Comparison of ENCODE assay signal across 16 cellular contexts in the genomic region with DNA sequence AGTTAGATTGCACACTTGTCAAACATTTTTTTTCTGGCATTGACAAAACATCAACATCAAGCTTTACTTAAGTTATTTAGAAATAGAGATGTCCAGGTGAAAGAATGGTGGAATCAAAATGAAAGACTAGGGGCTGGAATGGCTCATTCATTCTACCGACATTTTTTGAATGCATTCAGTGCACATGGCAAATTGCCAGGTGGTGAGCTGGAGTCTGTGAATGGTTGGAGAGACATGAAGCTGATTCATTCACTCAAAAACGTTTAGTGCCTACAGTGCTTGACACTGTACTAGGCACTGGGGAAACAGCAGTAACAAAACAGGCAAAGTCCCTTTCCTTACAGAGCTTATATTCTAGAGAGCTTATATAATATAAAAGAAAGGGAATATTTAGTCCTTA.
"Had no signal": no experiment of that assay in that cellular context is flagged by ENCODE, and none has a peak within 500 bp of the region (broad histone marks: within the 10 kb centered on the region; RNA-seq: fewer than 3 reads in every experiment).

No MANE protein-coding gene starts in this region.

- H3K27me3 ChIP-seq: ascending aorta had no signal

- H3K9me3 ChIP-seq: ascending aorta had no signal

- DNase-seq: activated CD8-positive, alpha-beta memory T cell treated with anti-CD3 and anti-CD28 coated beads, Interleukin-2, amount 10 ng/mL, durations not matched to agents 7 days and 5 days; activated naive CD8-positive, alpha-beta T cell treated with anti-CD3 and anti-CD28 coated beads, Interleukin-2, amount 10 ng/mL, durations not matched to agents 7 days and 5 days; activated T-cell treated with anti-CD3 and anti-CD28 coated beads, Interleukin-2, amount 50 U/mL, for 48 hours; immature natural killer cell; left colon; midbrain; naive B cell; retina; stimulated activated CD4-positive, alpha-beta T cell treated with anti-CD3 and anti-CD28 coated beads, Interleukin-15, amount 100 ng/mL, for 24 hours; stimulated activated CD4-positive, alpha-beta T cell treated with anti-CD3 and anti-CD28 coated beads, Interleukin-4, amount 100 ng/mL, for 24 hours had no signal

- H3K9me3 Mint-ChIP-seq: central memory CD8-positive, alpha-beta T cell; dendritic cell treated with granulocyte-macrophage colony-stimulating factor and Interleukin-4, amounts not matched to agents 40 ng/mL and 50 ng/mL, for 4 days; immature natural killer cell had no signal

- H3K4me1 ChIP-seq: ascending aorta, parathyroid adenoma had no signal

- H3K4me3 Mint-ChIP-seq: activated CD8-positive, alpha-beta memory T cell treated with anti-CD3 and anti-CD28 coated beads, Interleukin-2, amount 10 ng/mL, durations not matched to agents 7 days and 5 days; activated naive CD8-positive, alpha-beta T cell treated with anti-CD3 and anti-CD28 coated beads, Interleukin-2, amount 10 ng/mL, durations not matched to agents 7 days and 5 days; central memory CD8-positive, alpha-beta T cell; dendritic cell treated with granulocyte-macrophage colony-stimulating factor and Interleukin-4, amounts not matched to agents 40 ng/mL and 50 ng/mL, for 4 days; immature natural killer cell; naive B cell; stimulated activated naive CD8-positive, alpha-beta T cell treated with anti-CD3 and anti-CD28 coated beads, Interleukin-15, Interleukin-2, amounts not matched to agents 100 ng/mL and 50 ng/mL, for 24 hours had no signal

- H3K4me1 Mint-ChIP-seq: activated CD8-positive, alpha-beta memory T cell treated with anti-CD3 and anti-CD28 coated beads, Interleukin-2, amount 10 ng/mL, durations not matched to agents 7 days and 5 days; activated naive CD8-positive, alpha-beta T cell treated with anti-CD3 and anti-CD28 coated beads, Interleukin-2, amount 10 ng/mL, durations not matched to agents 7 days and 5 days; immature natural killer cell had no signal

- H3K36me3 Mint-ChIP-seq: activated CD8-positive, alpha-beta memory T cell treated with anti-CD3 and anti-CD28 coated beads, Interleukin-2, amount 10 ng/mL, durations not matched to agents 7 days and 5 days; activated naive CD8-positive, alpha-beta T cell treated with anti-CD3 and anti-CD28 coated beads, Interleukin-2, amount 10 ng/mL, durations not matched to agents 7 days and 5 days; immature natural killer cell; naive B cell had no signal

- H3K36me3 ChIP-seq: ascending aorta had no signal

- H3K27me3 Mint-ChIP-seq: activated CD8-positive, alpha-beta memory T cell treated with anti-CD3 and anti-CD28 coated beads, Interleukin-2, amount 10 ng/mL, durations not matched to agents 7 days and 5 days; central memory CD8-positive, alpha-beta T cell; dendritic cell treated with granulocyte-macrophage colony-stimulating factor and Interleukin-4, amounts not matched to agents 40 ng/mL and 50 ng/mL, for 4 days; stimulated activated naive CD8-positive, alpha-beta T cell treated with anti-CD3 and anti-CD28 coated beads, Interleukin-15, Interleukin-2, amounts not matched to agents 100 ng/mL and 50 ng/mL, for 24 hours had no signal

- ATAC-seq: activated CD8-positive, alpha-beta memory T cell treated with anti-CD3 and anti-CD28 coated beads, Interleukin-2, amount 10 ng/mL, durations not matched to agents 7 days and 5 days; left colon had no signal

- H3K4me3 ChIP-seq: ascending aorta, lung had no signal

- H3K27ac Mint-ChIP-seq: activated CD8-positive, alpha-beta memory T cell treated with anti-CD3 and anti-CD28 coated beads, Interleukin-2, amount 10 ng/mL, durations not matched to agents 7 days and 5 days; activated naive CD8-positive, alpha-beta T cell treated with anti-CD3 and anti-CD28 coated beads, Interleukin-2, amount 10 ng/mL, durations not matched to agents 7 days and 5 days; dendritic cell treated with granulocyte-macrophage colony-stimulating factor and Interleukin-4, amounts not matched to agents 40 ng/mL and 50 ng/mL, for 4 days; immature natural killer cell; naive B cell; stimulated activated naive CD8-positive, alpha-beta T cell treated with anti-CD3 and anti-CD28 coated beads, Interleukin-15, Interleukin-2, amounts not matched to agents 100 ng/mL and 50 ng/mL, for 24 hours had no signal

- H3K27ac ChIP-seq: ascending aorta, parathyroid adenoma had no signal
